In the genomic region with DNA sequence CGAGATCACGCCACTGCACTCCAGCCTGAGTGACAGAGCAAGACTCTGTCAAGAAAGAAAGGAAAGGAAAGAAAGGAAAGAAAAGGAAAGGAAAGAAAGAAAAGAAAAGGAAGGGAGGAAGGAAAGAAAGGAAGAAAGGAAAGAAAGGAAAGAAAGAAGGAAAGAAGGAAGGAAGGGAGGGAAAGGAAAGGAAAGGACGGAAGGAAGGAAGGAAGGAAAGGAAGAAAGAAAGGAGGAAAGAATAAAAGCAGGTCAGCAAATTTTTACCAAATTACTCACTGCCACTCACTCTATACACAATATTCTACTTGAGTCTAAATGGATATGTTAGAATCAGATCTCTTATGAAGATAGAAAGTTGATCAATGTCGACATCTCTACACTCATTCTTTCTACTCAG, we compare ENCODE assay signal across 20 cellular contexts.
"Had no signal": no experiment of that assay in that cellular context is flagged by ENCODE, and none has a peak within 500 bp of the region (broad histone marks: within the 10 kb centered on the region; RNA-seq: fewer than 3 reads in every experiment).

No MANE protein-coding gene starts in this region.

- H3K9me3 Mint-ChIP-seq: endodermal cell; naive thymus-derived CD8-positive, alpha-beta T cell; stimulated activated naive B cell treated with anti-CD40 and anti-IgM and Interleukin-4, amounts not matched to agents 10 μg/mL and 1 μg/mL and 100 μg/mL, for 72 hours; stimulated activated naive CD8-positive, alpha-beta T cell treated with anti-CD3 and anti-CD28 coated beads, Interleukin-15, Interleukin-2, amounts not matched to agents 100 ng/mL and 50 ng/mL, for 24 hours had no signal

- H3K4me1 Mint-ChIP-seq: naive thymus-derived CD8-positive, alpha-beta T cell; stimulated activated naive B cell treated with anti-CD40 and anti-IgM and Interleukin-4, amounts not matched to agents 10 μg/mL and 1 μg/mL and 100 μg/mL, for 72 hours had no signal

- H3K36me3 ChIP-seq: lower lobe of right lung, ovary, thoracic aorta, upper lobe of left lung had no signal

- H3K27ac Mint-ChIP-seq: endodermal cell; stimulated activated naive B cell treated with anti-CD40 and anti-IgM and Interleukin-4, amounts not matched to agents 10 μg/mL and 1 μg/mL and 100 μg/mL, for 72 hours; stimulated activated naive CD8-positive, alpha-beta T cell treated with anti-CD3 and anti-CD28 coated beads, Interleukin-15, Interleukin-2, amounts not matched to agents 100 ng/mL and 50 ng/mL, for 24 hours had no signal

- H3K9me3 ChIP-seq: esophagus squamous epithelium, lower lobe of right lung, ovary, psoas muscle, thoracic aorta, tibial nerve, upper lobe of left lung had no signal

- H3K4me3 ChIP-seq: esophagus squamous epithelium, lower lobe of right lung, ovary, psoas muscle, thoracic aorta, tibial nerve, upper lobe of left lung had no signal

- H3K27me3 ChIP-seq: esophagus squamous epithelium, ovary, tibial nerve, upper lobe of left lung had no signal

- DNase-seq: effector CD8-positive, alpha-beta T cell; endodermal cell; esophagus squamous epithelium; foreskin melanocyte; left ventricle myocardium superior; lower lobe of right lung; naive thymus-derived CD8-positive, alpha-beta T cell; occipital lobe; ovary; posterior cingulate gyrus; psoas muscle; right cardiac atrium; small intestine; stimulated activated CD4-positive, alpha-beta T cell treated with anti-CD3 and anti-CD28 coated beads, Interleukin-15, amount 100 ng/mL, for 24 hours; stimulated activated CD4-positive, alpha-beta T cell treated with anti-CD3 and anti-CD28 coated beads, Interleukin-2, amount 100 ng/mL, for 48 hours; stimulated activated naive B cell treated with anti-CD40 and anti-IgM and Interleukin-4, amounts not matched to agents 10 μg/mL and 1 μg/mL and 100 μg/mL, for 72 hours; upper lobe of left lung had no signal

- H3K27ac ChIP-seq: esophagus squamous epithelium, lower lobe of right lung, ovary, psoas muscle, thoracic aorta, tibial nerve, upper lobe of left lung had no signal

- H3K4me3 Mint-ChIP-seq: endodermal cell; naive thymus-derived CD8-positive, alpha-beta T cell; stimulated activated naive B cell treated with anti-CD40 and anti-IgM and Interleukin-4, amounts not matched to agents 10 μg/mL and 1 μg/mL and 100 μg/mL, for 72 hours; stimulated activated naive CD8-positive, alpha-beta T cell treated with anti-CD3 and anti-CD28 coated beads, Interleukin-15, Interleukin-2, amounts not matched to agents 100 ng/mL and 50 ng/mL, for 24 hours had no signal

- H3K27me3 Mint-ChIP-seq: naive thymus-derived CD8-positive, alpha-beta T cell; stimulated activated naive B cell treated with anti-CD40 and anti-IgM and Interleukin-4, amounts not matched to agents 10 μg/mL and 1 μg/mL and 100 μg/mL, for 72 hours; stimulated activated naive CD8-positive, alpha-beta T cell treated with anti-CD3 and anti-CD28 coated beads, Interleukin-15, Interleukin-2, amounts not matched to agents 100 ng/mL and 50 ng/mL, for 24 hours had no signal

- H3K4me1 ChIP-seq: lower lobe of right lung, psoas muscle, tibial nerve, upper lobe of left lung had no signal

- ATAC-seq: left ventricle myocardium superior; lower lobe of right lung; naive thymus-derived CD8-positive, alpha-beta T cell; psoas muscle; right cardiac atrium; stimulated activated naive B cell treated with anti-CD40 and anti-IgM and Interleukin-4, amounts not matched to agents 10 μg/mL and 1 μg/mL and 100 μg/mL, for 72 hours had no signal
